In genomic region chr7:127587663-127588018, GRCh38 we compare ENCODE assay signal across 6 cellular contexts. TPM values are rescaled to one million over a fixed set of nuclear protein-coding genes. Genes with fewer than 3 reads are reported as not detected.
DNase-seq lines count a peak whose midpoint lies in the region; ATAC-seq, FAIRE-seq and TF ChIP-seq lines count a peak whose summit lies in the region.

No MANE protein-coding gene starts in this region.

- H3K9me3 ChIP-seq in SK-N-MC (ENCODE audit: low read depth, low read length) = no peaks in the 10 kb centered on the region
- no peaks in the 10 kb centered on the region for H3K9me3 ChIP-seq in keratinocyte (ENCODE audit: control insufficient read depth, low read depth, low read length)

- DNase-seq in SK-N-MC (ENCODE audit: low read depth, low spot score) (no peak), keratinocyte (ENCODE audit: low read depth, low spot score) (no peak), MV-4-11 (lab: John Stamatoyannopoulos, UW) (no peak), NCI-H1694 (lab: John Stamatoyannopoulos, UW) (no peak)

- H3K27me3 ChIP-seq in keratinocyte (ENCODE audit: control insufficient read depth, extremely low read depth, insufficient read depth, low read length) = no peaks in the 10 kb centered on the region

- H2AFZ ChIP-seq in keratinocyte (ENCODE audit: control insufficient read depth, low read length) = peak overlapping the region; percentile 68

- no peak for FAIRE-seq in keratinocyte (lab: Jason Lieb, UNC)

- dilution Hi-C loops in keratinocyte (cut with MboI; ENCODE audit: extremely low pct_ligation_motif_present, low sequenced_read_pairs) = no loop called here

- 0 out of 2 replicates have a peak overlapping the region, but pooled peaks have one; percentile 74 for H3K27ac ChIP-seq in 22Rv1
- H3K27ac ChIP-seq in SK-N-MC = no peak overlapping the region
- H3K27ac ChIP-seq in keratinocyte (ENCODE audit: control insufficient read depth, insufficient read depth, low read length) = peak overlapping the region; percentile 24

- peaks cover 40% of the 10 kb centered on the region for H3K79me2 ChIP-seq in keratinocyte (ENCODE audit: control insufficient read depth, insufficient read depth, low read length)

- peaks cover 2% of the 10 kb centered on the region for H3K9me1 ChIP-seq in keratinocyte (ENCODE audit: control insufficient read depth, extremely low read depth, insufficient read depth, low read length)

- TF ChIP-seq CTCF in 22Rv1 (IDR thresholded peaks at IDR 0.05) (no peak), keratinocyte (optimal IDR thresholded peaks at IDR 0.05 in 1 of 3, IDR thresholded peaks at IDR 0.05 in 1 of 3, conservative IDR thresholded peaks at IDR 0.05 in 1 of 3; ENCODE audit: extremely low read depth in 1 of 3, insufficient read depth in 2 of 3, low read length in 3 of 3) (no peak)

- H3K4me2 ChIP-seq in keratinocyte (ENCODE audit: control insufficient read depth, extremely low read depth, insufficient read depth, low read depth, low read length) = peak overlapping the region; percentile 86

- ATAC-seq in HG02840 (IDR thresholded peaks at IDR 0.05; ENCODE audit: low FRiP score, unreplicated experiment) = no peak

- H3K36me3 ChIP-seq in SK-N-MC (ENCODE audit: insufficient read depth, low read length) = peaks cover 32% of the 10 kb centered on the region; the same call in 1 of the 2 replicates
- H3K36me3 ChIP-seq in keratinocyte (ENCODE audit: control insufficient read depth in 2 of 2, extremely low read depth in 1 of 2, insufficient read depth in 2 of 2, low read length in 2 of 2) = peaks cover 13 to 14% of the 10 kb centered on the region in 2 experiments

- H3K4me1 ChIP-seq in keratinocyte (ENCODE audit: control insufficient read depth, extremely low read depth, insufficient read depth, low read length) = peaks cover 35% of the 10 kb centered on the region

- H4K20me1 ChIP-seq in keratinocyte (ENCODE audit: control insufficient read depth, extremely low read depth, insufficient read depth, low read length) = no peaks in the 10 kb centered on the region

- H3K4me3 ChIP-seq in SK-N-MC = peak overlapping the region; percentile 93
- H3K4me3 ChIP-seq in keratinocyte (ENCODE audit: control insufficient read depth in 2 of 3, extremely low read depth in 1 of 3, insufficient read depth in 2 of 3, low read depth in 1 of 3, low read length in 3 of 3) = peak overlapping the region; percentile 32 to 85 (median 71)

- H3K9ac ChIP-seq in SK-N-MC (ENCODE audit: insufficient read length) (peak overlapping the region; percentile 81), keratinocyte (ENCODE audit: control insufficient read depth, extremely low read depth, insufficient read depth, low read length) (peak overlapping the region; percentile 90)

RNA-seq across cellular contexts. Expression of gene ARF5, which starts 0.6 kb away (rescaled TPM):
- polyA plus RNA-seq in keratinocyte = 258 to 322 TPM (median 274 TPM) in 3 replicates
- polyA plus RNA-seq in keratinocyte (2011; ENCODE audit: low read depth) = 663 TPM
- polyA plus RNA-seq in keratinocyte (2011; cell fraction: cytosol; rRNA removed) = 182 and 307 TPM in 2 replicates
- 127 and 141 TPM in 2 replicates for polyA plus RNA-seq in keratinocyte (2011; cell fraction: nucleus; rRNA removed)
- polyA plus RNA-seq in keratinocyte (2012; ENCODE audit: low replicate concordance) = 168 and 215 TPM in 2 replicates
- polyA minus RNA-seq in keratinocyte = 106 to 236 TPM (median 144 TPM) in 3 replicates
- polyA minus RNA-seq in keratinocyte (2011; cell fraction: cytosol; rRNA and poly(A)+ RNA removed) = 167 TPM
- 40.5 and 42.7 TPM in 2 replicates for polyA minus RNA-seq in keratinocyte (2011; cell fraction: nucleus; rRNA and poly(A)+ RNA removed)

RNA-seq across cellular contexts. Expression of gene GCC1, which starts 2.2 kb away (rescaled TPM):
- polyA plus RNA-seq in keratinocyte = 8.7 to 9.5 TPM (median 8.9 TPM) in 3 replicates
- polyA plus RNA-seq in keratinocyte (2011; ENCODE audit: low read depth) = 14.9 TPM
- 9.2 and 10.0 TPM in 2 replicates for polyA plus RNA-seq in keratinocyte (2011; cell fraction: cytosol; rRNA removed)
- 12.1 and 12.4 TPM in 2 replicates for polyA plus RNA-seq in keratinocyte (2011; cell fraction: nucleus; rRNA removed)
- polyA plus RNA-seq in keratinocyte (2012; ENCODE audit: low replicate concordance) = 14.7 and 15.2 TPM in 2 replicates
- 14.7 to 16.9 TPM (median 16.6 TPM) in 3 replicates for polyA minus RNA-seq in keratinocyte
- 13.2 TPM for polyA minus RNA-seq in keratinocyte (2011; cell fraction: cytosol; rRNA and poly(A)+ RNA removed)
- 9.4 and 15.2 TPM in 2 replicates for polyA minus RNA-seq in keratinocyte (2011; cell fraction: nucleus; rRNA and poly(A)+ RNA removed)

RNA-seq across cellular contexts. Expression of gene FSCN3, which starts 5.9 kb away (rescaled TPM):
- polyA plus RNA-seq in keratinocyte = 0.31 to 1.2 TPM (median 0.51 TPM) in 3 replicates
- 0.16 TPM for polyA plus RNA-seq in keratinocyte (2011; ENCODE audit: low read depth)
- 0.46 and 0.87 TPM in 2 replicates for polyA plus RNA-seq in keratinocyte (2011; cell fraction: cytosol; rRNA removed)
- 1.2 and 1.6 TPM in 2 replicates for polyA plus RNA-seq in keratinocyte (2011; cell fraction: nucleus; rRNA removed)
- 0.61 and 0.83 TPM in 2 replicates for polyA plus RNA-seq in keratinocyte (2012; ENCODE audit: low replicate concordance)
- polyA minus RNA-seq in keratinocyte = 1.2 TPM in 1 of 3 replicates, not detected in the others
- polyA minus RNA-seq in keratinocyte (2011; cell fraction: cytosol; rRNA and poly(A)+ RNA removed) = not detected
- polyA minus RNA-seq in keratinocyte (2011; cell fraction: nucleus; rRNA and poly(A)+ RNA removed) = not detected in 2 replicates

RNA-seq across cellular contexts. Expression of gene PAX4, which starts 30.3 kb away (rescaled TPM):
- not detected in 3 replicates for polyA plus RNA-seq in keratinocyte
- not detected for polyA plus RNA-seq in keratinocyte (2011; ENCODE audit: low read depth)
- not detected in 2 replicates for polyA plus RNA-seq in keratinocyte (2011; cell fraction: cytosol; rRNA removed)
- not detected in 2 replicates for polyA plus RNA-seq in keratinocyte (2011; cell fraction: nucleus; rRNA removed)
- not detected in 2 replicates for polyA plus RNA-seq in keratinocyte (2012; ENCODE audit: low replicate concordance)
- not detected in 3 replicates for polyA minus RNA-seq in keratinocyte
- polyA minus RNA-seq in keratinocyte (2011; cell fraction: cytosol; rRNA and poly(A)+ RNA removed) = not detected
- polyA minus RNA-seq in keratinocyte (2011; cell fraction: nucleus; rRNA and poly(A)+ RNA removed) = not detected in 2 replicates
